ENCODE assay signal across 8 cellular contexts in genomic region chr9:131530930-131531832, GRCh38. TPM values are rescaled to one million over a fixed set of nuclear protein-coding genes. Genes with fewer than 3 reads are reported as not detected.
DNase-seq lines count a peak whose midpoint lies in the region; ATAC-seq and TF ChIP-seq lines count a peak whose summit lies in the region.

Gene UCK1, minus strand, starts transcription at chr9:131531263. Its CDS starts 89 bp downstream, at chr9:131531174.

- H3K27me3 ChIP-seq in Peyer's patch: no peaks in the 10 kb centered on the region
- H3K27me3 ChIP-seq in esophagus squamous epithelium: no peaks in the 10 kb centered on the region

- H3K4me1 ChIP-seq in Peyer's patch: peaks cover 0 to 14% (median 8%) of the 10 kb centered on the region in 4 donors
- peaks cover 7 to 23% (median 12%) of the 10 kb centered on the region in 3 donors for H3K4me1 ChIP-seq in esophagus squamous epithelium

- H3K27ac ChIP-seq in Peyer's patch: peak within 1 kb of the TSS; percentile 71 to 89 (median 77)
- H3K27ac ChIP-seq in esophagus squamous epithelium: peak within 1 kb of the TSS; percentile 85 to 90 (median 87)

- peak; percentile 68 for ATAC-seq in GM21526 (IDR thresholded peaks at IDR 0.05; ENCODE audit: low FRiP score, unreplicated experiment)

- 0 out of 2 replicates have a peak, but pooled peaks have one; percentile 4 for TF ChIP-seq RAD21 in Ishikawa (IDR thresholded peaks at IDR 0.05; ENCODE audit: low read depth)

- no peak for TF ChIP-seq EP300 in Ishikawa (IDR thresholded peaks at IDR 0.05; ENCODE audit: borderline replicate concordance)

- peak; percentile 24 to 48 for TF ChIP-seq POLR2A in Peyer's patch (IDR thresholded peaks at IDR 0.05)
- peak in 3 of 4 donors; percentile 39 to 54 (median 40) for TF ChIP-seq POLR2A in esophagus squamous epithelium (IDR thresholded peaks at IDR 0.05)

- H3K36me3 ChIP-seq in Peyer's patch (peaks cover 0 to 36% (median 0%) of the 10 kb centered on the region in 3 donors), esophagus squamous epithelium (peaks cover 13 to 38% (median 24%) of the 10 kb centered on the region in 3 donors)

- intact Hi-C loops in esophagus squamous epithelium (cut with DNase I): no loop called here

- DNase-seq in DMS153 treated with DMSO at 0.1 percent for 48 hours (lab: John Stamatoyannopoulos, UW; ENCODE audit: unreplicated experiment) (peak; percentile 45), Peyer's patch (peak; percentile 69 to 92 (median 85)), activated T-helper 1 cell treated with Interleukin-2 at 50 U/mL for 16 hours (ENCODE audit: low read depth) (peak; percentile 61), esophagus squamous epithelium (lab: John Stamatoyannopoulos, UW) (no peak), myocyte (ENCODE audit: low read depth) (peak; percentile 80)
- DNase-seq in stimulated activated CD8-positive, alpha-beta memory T cell treated with anti-CD3 and anti-CD28 coated beads, Interleukin-7, amount 100 ng/mL, for 4 hours (ENCODE audit: low read depth in 2 of 2): peak; percentile 32 to 64

- TF ChIP-seq CTCF in Peyer's patch (IDR thresholded peaks at IDR 0.05) (no peak), esophagus squamous epithelium (IDR thresholded peaks at IDR 0.05) (peak in 2 of 6 experiments; percentile 1 to 20)

- WGBS in esophagus squamous epithelium, 2 donors: 0% methylated on average over 9 of the region's 101 CpGs; no CpG with 5 or more reads in 1 of the 2 donors

- H3K9me3 ChIP-seq in Peyer's patch (no peaks in the 10 kb centered on the region), esophagus squamous epithelium (no peaks in the 10 kb centered on the region)

- H3K4me3 ChIP-seq in Peyer's patch: peak within 1 kb of the TSS; percentile 67 to 100 (median 86)
- peak within 1 kb of the TSS; percentile 63 to 99 (median 90) for H3K4me3 ChIP-seq in esophagus squamous epithelium

TF ChIP-seq in Ishikawa, 13 proteins besides CTCF, POLR2A, EP300 and RAD21:
- peak; percentile 55; the same call in 1 of the 2 replicates for TF ChIP-seq TAF1 (IDR thresholded peaks at IDR 0.05; ENCODE audit: low read depth)
- 0 out of 2 replicates have a peak, but pooled peaks have one; percentile 4 for TF ChIP-seq YY1 (IDR thresholded peaks at IDR 0.05; ENCODE audit: low read depth)
- no peak for TF ChIP-seq REST (IDR thresholded peaks at IDR 0.05; ENCODE audit: low read depth)
- TF ChIP-seq MAX (IDR thresholded peaks at IDR 0.05): peak; percentile 59
- no peak for TF ChIP-seq CEBPB (IDR thresholded peaks at IDR 0.05)
- peak; percentile 34; the same call in 1 of the 2 replicates for TF ChIP-seq TCF12 (IDR thresholded peaks at IDR 0.05; ENCODE audit: low read depth)
TF ChIP-seq in Ishikawa: peak in this region for 4.

RNA-seq across cellular contexts. Expression of gene UCK1, which starts in this region (rescaled TPM):
- 10 to 100 TPM; 20.6 to 37.2 (median 31.1) TPM for total RNA-seq in Peyer's patch
- total RNA-seq in esophagus squamous epithelium: 10 to 100 TPM; 17.3 to 39.1 (median 24.8) TPM
- total RNA-seq in myocyte: 25.9 and 26.5 TPM in 2 replicates
- 40.6 TPM for polyA plus RNA-seq in myocyte (2012)
